Comparison of ENCODE assay signal across 11 cellular contexts in genomic region chr10:31761156-31761555, GRCh38.
DNase-seq lines count a peak whose midpoint lies in the region; ATAC-seq and TF ChIP-seq lines count a peak whose summit lies in the region.
"Had no signal": no experiment of that assay in that cellular context is flagged by ENCODE, and none has a peak within 500 bp of the region (broad histone marks: within the 10 kb centered on the region; RNA-seq: fewer than 3 reads in every experiment).

No MANE protein-coding gene starts in this region.

- peaks cover 1% of the 10 kb centered on the region for H3K36me3 Mint-ChIP-seq in activated naive CD4-positive, alpha-beta T cell treated with anti-CD3 and anti-CD28 coated beads, Interleukin-2, amount 50 U/mL, for 24 hours
- no peaks in the 10 kb centered on the region for H3K36me3 Mint-ChIP-seq in mesothelial cell of epicardium

- H3K27me3 ChIP-seq in tibial artery (no peaks in the 10 kb centered on the region), osteoblast (ENCODE audit: insufficient read depth, low read length) (no peaks in the 10 kb centered on the region)
- H3K27me3 ChIP-seq: Peyer's patch had no signal

- no peaks in the 10 kb centered on the region for H3K27me3 Mint-ChIP-seq in activated naive CD4-positive, alpha-beta T cell treated with anti-CD3 and anti-CD28 coated beads, Interleukin-2, amount 50 U/mL, for 24 hours
- H3K27me3 Mint-ChIP-seq in mesothelial cell of epicardium (ENCODE audit: low read depth): no peaks in the 10 kb centered on the region

- no peak overlapping the region for H2AFZ ChIP-seq in osteoblast (ENCODE audit: low read length)

- H3K27ac Mint-ChIP-seq in activated naive CD4-positive, alpha-beta T cell treated with anti-CD3 and anti-CD28 coated beads, Interleukin-2, amount 50 U/mL, for 24 hours: peak overlapping the region; percentile 83
- H3K27ac Mint-ChIP-seq in mesothelial cell of epicardium: peak overlapping the region; percentile 97

- H3K4me3 Mint-ChIP-seq in activated naive CD4-positive, alpha-beta T cell treated with anti-CD3 and anti-CD28 coated beads, Interleukin-2, amount 50 U/mL, for 24 hours: peak overlapping the region; percentile 36
- H3K4me3 Mint-ChIP-seq in mesothelial cell of epicardium: no peak overlapping the region

- TF ChIP-seq CTCF in mesothelial cell of epicardium (IDR thresholded peaks at IDR 0.05; ENCODE audit: unreplicated experiment) (no peak), tibial artery (IDR thresholded peaks at IDR 0.05) (no peak), osteoblast (IDR thresholded peaks at IDR 0.05; ENCODE audit: extremely low read depth, low read depth, low read length) (no peak)

- H3K4me2 ChIP-seq in osteoblast (ENCODE audit: insufficient read depth, low read length): no peak overlapping the region

- H3K4me1 Mint-ChIP-seq in activated naive CD4-positive, alpha-beta T cell treated with anti-CD3 and anti-CD28 coated beads, Interleukin-2, amount 50 U/mL, for 24 hours: peaks cover 16% of the 10 kb centered on the region
- H3K4me1 Mint-ChIP-seq in mesothelial cell of epicardium: peaks cover 30% of the 10 kb centered on the region

- DNase-seq in activated naive CD4-positive, alpha-beta T cell (lab: John Stamatoyannopoulos, UW): no peak
- DNase-seq in amniotic epithelial cell (ENCODE audit: low read depth) (peak; percentile 92), mesothelial cell of epicardium (ENCODE audit: low spot score in 2 of 2, unreplicated experiment in 2 of 2) (no peak), tibial artery (no peak), osteoblast (ENCODE audit: insufficient read length, low spot score, missing footprints) (no peak), posterior vena cava (ENCODE audit: low spot score) (no peak)
- DNase-seq: activated CD8-positive, alpha-beta memory T cell treated with anti-CD3 and anti-CD28 coated beads, Interleukin-2, amount 50 U/mL, for 4 hours; mucosa of descending colon; Peyer's patch had no signal

- no peak for ATAC-seq in HG02678 (IDR thresholded peaks at IDR 0.05; ENCODE audit: unreplicated experiment)
- ATAC-seq: mucosa of descending colon had no signal

- H3K36me3 ChIP-seq in tibial artery (no peaks in the 10 kb centered on the region), osteoblast (ENCODE audit: insufficient read depth, low read length) (no peaks in the 10 kb centered on the region)
- H3K36me3 ChIP-seq: Peyer's patch had no signal

- H3K9me3 Mint-ChIP-seq in activated naive CD4-positive, alpha-beta T cell treated with anti-CD3 and anti-CD28 coated beads, Interleukin-2, amount 50 U/mL, for 24 hours: no peaks in the 10 kb centered on the region
- peaks cover 4% of the 10 kb centered on the region for H3K9me3 Mint-ChIP-seq in mesothelial cell of epicardium

- intact Hi-C loops in tibial artery (cut with DNase I; ENCODE audit: low total_unique reads): loop anchor here (10.0 kb wide), 1 partner anchor 446 kb away; the partner anchor contains the start of gene ZEB1
- intact Hi-C loops in posterior vena cava (cut with DNase I): no loop called here

- H4K20me1 ChIP-seq in osteoblast (ENCODE audit: insufficient read depth, low read length): no peaks in the 10 kb centered on the region

- H3K4me3 ChIP-seq in tibial artery (peak overlapping the region in 1 of 2 donors; percentile 97), osteoblast (ENCODE audit: insufficient read depth, low read length) (no peak overlapping the region)

- H3K4me1 ChIP-seq in tibial artery: peaks cover 0 to 31% (median 12%) of the 10 kb centered on the region in 4 donors
- H3K4me1 ChIP-seq in osteoblast (ENCODE audit: insufficient read depth, low read length): peaks cover 10% of the 10 kb centered on the region

- no peaks in the 10 kb centered on the region for H3K79me2 ChIP-seq in osteoblast (ENCODE audit: insufficient read depth, low read length)

- H3K27ac ChIP-seq in tibial artery (peak overlapping the region; percentile 95 to 97), osteoblast (ENCODE audit: low read depth, low read length) (no peak overlapping the region)

- H3K9me3 ChIP-seq in tibial artery: no peaks in the 10 kb centered on the region
- no peaks in the 10 kb centered on the region for H3K9me3 ChIP-seq in osteoblast (ENCODE audit: low read depth, low read length)
- H3K9me3 ChIP-seq: mucosa of descending colon, Peyer's patch had no signal
